ENCODE assay signal across 16 cellular contexts in the genomic region with DNA sequence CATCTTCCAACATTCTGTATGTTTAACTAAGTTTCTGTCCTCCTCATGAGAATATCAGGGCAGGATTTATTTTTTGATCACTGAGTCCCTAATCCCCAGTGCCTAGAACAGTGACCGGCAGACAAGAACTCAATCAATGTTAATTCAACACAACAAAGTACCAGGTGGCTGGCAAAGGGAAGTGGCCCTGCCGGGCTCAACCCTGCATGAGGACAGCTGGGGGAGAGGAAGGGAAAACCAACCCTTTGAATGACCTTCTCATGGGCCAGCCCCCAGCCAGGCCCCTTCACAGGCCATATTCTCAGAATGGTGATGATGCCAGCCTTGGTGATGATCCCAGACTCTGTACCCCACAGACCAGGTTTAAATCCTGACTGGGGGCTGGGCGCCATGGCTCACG. TPM values are rescaled to one million over a fixed set of nuclear protein-coding genes. Genes with fewer than 3 reads are reported as not detected.
DNase-seq lines count a peak whose midpoint lies in the region; ATAC-seq and TF ChIP-seq lines count a peak whose summit lies in the region.
"Had no signal": no experiment of that assay in that cellular context is flagged by ENCODE, and none has a peak within 500 bp of the region (broad histone marks: within the 10 kb centered on the region; RNA-seq: fewer than 3 reads in every experiment).

No MANE protein-coding gene starts in this region.

- intact Hi-C loops in left ventricle myocardium inferior (cut with micrococcal nuclease) = no loop called here
- intact Hi-C loops in Right ventricle myocardium inferior (cut with DNase I) = no loop called here

- H3K27me3 Mint-ChIP-seq in brain = peaks cover 4% of the 10 kb centered on the region

- H3K27ac Mint-ChIP-seq in brain = peak overlapping the region; percentile 14 to 80 (median 76)
- H3K27ac Mint-ChIP-seq: mesothelial cell of epicardium, type B pancreatic cell had no signal

- peak overlapping the region; percentile 88 for H3K27ac ChIP-seq in left ventricle myocardium inferior (replicated peaks)

- H3K4me1 ChIP-seq in left ventricle myocardium inferior = peaks cover 45% of the 10 kb centered on the region

- no peaks in the 10 kb centered on the region for H3K9me3 ChIP-seq in left ventricle myocardium inferior (replicated peaks)
- H3K9me3 ChIP-seq: MG63 had no signal

- peaks cover 35% of the 10 kb centered on the region for H3K27me3 ChIP-seq in left ventricle myocardium inferior (ENCODE audit: low read depth)
- H3K27me3 ChIP-seq: MG63 had no signal

- DNase-seq in left ventricle myocardium inferior = no peak
- DNase-seq in Right ventricle myocardium inferior (ENCODE audit: missing footprints) = no peak
- peak; percentile 49 for DNase-seq in RPMI8226
- no peak for DNase-seq in OCI-M1 (lab: John Stamatoyannopoulos, UW)
- DNase-seq: DMS153; kidney glomerular epithelial cell; MG63; NCI-H2171; stimulated activated CD4-positive, alpha-beta T cell treated with anti-CD3 and anti-CD28 coated beads, Interleukin-4, amount 100 ng/mL, for 4 hours had no signal

- H3K4me3 ChIP-seq in left ventricle myocardium inferior = no peak overlapping the region
- H3K4me3 ChIP-seq: MG63 had no signal

- H3K9me3 Mint-ChIP-seq in brain = peaks cover 0 to 4% (median 0%) of the 10 kb centered on the region in 5 experiments
- H3K9me3 Mint-ChIP-seq: mesothelial cell of epicardium, type B pancreatic cell had no signal

- no peaks in the 10 kb centered on the region for H3K36me3 Mint-ChIP-seq in brain
- H3K36me3 Mint-ChIP-seq: mesothelial cell of epicardium had no signal

- peaks cover 73% of the 10 kb centered on the region for H3K4me1 Mint-ChIP-seq in brain

- H3K4me3 Mint-ChIP-seq in brain = peak overlapping the region in 2 of 5 experiments; percentile 2 to 17
- H3K4me3 Mint-ChIP-seq: mesothelial cell of epicardium, type B pancreatic cell had no signal

- ATAC-seq in Right ventricle myocardium inferior (no peak), GM18498 (IDR thresholded peaks at IDR 0.05; ENCODE audit: unreplicated experiment) (no peak), GM18873 (IDR thresholded peaks at IDR 0.05; ENCODE audit: low FRiP score, unreplicated experiment) (no peak), HG02588 (IDR thresholded peaks at IDR 0.05; ENCODE audit: unreplicated experiment) (no peak)

- TF ChIP-seq CTCF in left ventricle myocardium inferior (IDR thresholded peaks at IDR 0.05; ENCODE audit: borderline replicate concordance) (no peak), brain (conservative IDR thresholded peaks at IDR 0.05) (no peak)

- no peaks in the 10 kb centered on the region for H3K36me3 ChIP-seq in left ventricle myocardium inferior
- H3K36me3 ChIP-seq: MG63 had no signal

RNA-seq across cellular contexts. Expression of a gene that starts 1.4 kb away (rescaled TPM):
- 11.8 TPM for total RNA-seq in left ventricle myocardium inferior
- total RNA-seq in Right ventricle myocardium inferior = 14.4 TPM
- 6.8 TPM for polyA plus RNA-seq in brain (ENCODE audit: insufficient read depth, low read depth, low replicate concordance)
- total RNA-seq: SK-MEL-5 had no signal

RNA-seq across cellular contexts. Expression of a gene that starts 31.7 kb away (rescaled TPM):
- total RNA-seq in left ventricle myocardium inferior = 9.0 TPM
- total RNA-seq in Right ventricle myocardium inferior = 10.3 TPM
- polyA plus RNA-seq in brain (ENCODE audit: insufficient read depth, low read depth, low replicate concordance) = 3.7 TPM
